In the genomic region with DNA sequence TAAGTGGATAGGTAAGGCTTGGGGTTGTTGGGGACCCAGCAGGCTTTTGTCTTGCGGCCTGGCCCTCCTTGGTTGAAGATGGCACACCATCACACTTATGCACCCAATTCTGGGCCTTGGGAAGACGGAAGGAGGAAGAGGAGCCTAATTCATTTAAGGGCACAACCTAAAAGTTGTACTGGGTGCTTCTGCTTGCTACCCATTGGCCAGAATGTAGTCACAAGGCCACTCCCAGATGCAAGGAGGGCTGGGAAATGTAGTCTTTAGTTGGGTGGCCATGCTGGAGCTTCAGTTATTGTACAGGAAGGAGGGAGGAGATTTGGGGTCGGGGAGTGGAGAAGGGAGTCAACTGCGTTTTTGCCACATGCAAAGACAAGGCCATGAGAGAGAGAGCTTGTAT, we compare ENCODE assay signal across 13 cellular contexts.
DNase-seq lines count a peak whose midpoint lies in the region; ATAC-seq and TF ChIP-seq lines count a peak whose summit lies in the region.
"Had no signal": no experiment of that assay in that cellular context is flagged by ENCODE, and none has a peak within 500 bp of the region (broad histone marks: within the 10 kb centered on the region; RNA-seq: fewer than 3 reads in every experiment).

No MANE protein-coding gene starts in this region.

- no peaks in the 10 kb centered on the region for H4K20me1 ChIP-seq in HCT116 (ENCODE audit: insufficient read depth)

- peak; percentile 39 for DNase-seq in AG08396 (ENCODE audit: low spot score)
- DNase-seq in HCT116 (ENCODE audit: low read depth, low spot score), result no peak
- DNase-seq in SK-N-DZ (ENCODE audit: low spot score), result peak; percentile 42
- peak; percentile 41 for DNase-seq in fibroblast of villous mesenchyme (ENCODE audit: low read depth)
- no peak for DNase-seq in stimulated activated naive CD4-positive, alpha-beta T cell treated with Interleukin-2 at 50 U/mL for 16 hours (lab: John Stamatoyannopoulos, UW)
- no peak for DNase-seq in T-helper 9 cell
- DNase-seq in activated naive CD4-positive, alpha-beta T cell treated with anti-CD3 and anti-CD28 coated beads, Interleukin-2, amount 10 ng/mL, durations not matched to agents 7 days and 5 days, result no peak
- DNase-seq: activated B cell treated with CpG ODN at 0.5 μM for 24 hours; adrenal gland; CD8-positive, alpha-beta T cell; foreskin melanocyte had no signal

- no peak overlapping the region for H3K27ac ChIP-seq in HCT116 (ENCODE audit: low read depth, low read length)

- POLR2A ChIA-PET in HCT116 (lab: Charles Lee), result no interaction called here

- no peaks in the 10 kb centered on the region for H3K4me1 Mint-ChIP-seq in activated naive CD4-positive, alpha-beta T cell treated with anti-CD3 and anti-CD28 coated beads, Interleukin-2, amount 10 ng/mL, durations not matched to agents 7 days and 5 days
- H3K4me1 Mint-ChIP-seq: activated B cell treated with CpG ODN at 0.5 μM for 24 hours had no signal

- H3K9me3 ChIP-seq in HCT116 (ENCODE audit: control insufficient read depth in 1 of 2, insufficient read depth in 1 of 2, low read depth in 1 of 2, low read length in 2 of 2), result no peaks in the 10 kb centered on the region
- H3K9me3 ChIP-seq: adrenal gland had no signal

- no peaks in the 10 kb centered on the region for H3K9me3 Mint-ChIP-seq in activated naive CD4-positive, alpha-beta T cell treated with anti-CD3 and anti-CD28 coated beads, Interleukin-2, amount 10 ng/mL, durations not matched to agents 7 days and 5 days
- H3K9me3 Mint-ChIP-seq: CD8-positive, alpha-beta T cell had no signal

- CTCF ChIA-PET in HCT116 (lab: Charles Lee), result interaction anchor here (1.5 kb wide), 1 partner anchor 18 kb away, joined by 5 read pairs; no protein-coding TSS in a partner anchor
- CTCF ChIA-PET in activated naive CD4-positive, alpha-beta T cell treated with anti-CD3 and anti-CD28 coated beads, Interleukin-2, amount 10 ng/mL, durations not matched to agents 7 days and 5 days (lab: Charles Lee), result interaction anchor here (1.1 to 2.9 kb wide), 3 partner anchors 16 to 29 kb away, joined by 3 to 12 read pairs (median 3); no protein-coding TSS in a partner anchor

- H3K27me3 Mint-ChIP-seq in activated naive CD4-positive, alpha-beta T cell treated with anti-CD3 and anti-CD28 coated beads, Interleukin-2, amount 10 ng/mL, durations not matched to agents 7 days and 5 days, result peaks cover 47% of the 10 kb centered on the region

- peak; percentile 97 for ATAC-seq in HCT116
- no peak for ATAC-seq in GM19397 (IDR thresholded peaks at IDR 0.05; ENCODE audit: unreplicated experiment)
- ATAC-seq: CD8-positive, alpha-beta T cell had no signal

- BruUV-seq in HCT116 (replicated peaks; lab: Mats Ljungman, UMichigan), result no TSS peak

- H3K27ac Mint-ChIP-seq in activated naive CD4-positive, alpha-beta T cell treated with anti-CD3 and anti-CD28 coated beads, Interleukin-2, amount 10 ng/mL, durations not matched to agents 7 days and 5 days, result no peak overlapping the region
- H3K27ac Mint-ChIP-seq: activated B cell treated with CpG ODN at 0.5 μM for 24 hours; CD8-positive, alpha-beta T cell had no signal

- H3K9ac ChIP-seq in HCT116 (ENCODE audit: low read length), result no peak overlapping the region

- H3K36me3 Mint-ChIP-seq in activated naive CD4-positive, alpha-beta T cell treated with anti-CD3 and anti-CD28 coated beads, Interleukin-2, amount 10 ng/mL, durations not matched to agents 7 days and 5 days, result no peaks in the 10 kb centered on the region
- H3K36me3 Mint-ChIP-seq: CD8-positive, alpha-beta T cell had no signal

- no peak overlapping the region for H3K4me2 ChIP-seq in HCT116 (ENCODE audit: low read length)

- TF ChIP-seq CTCF in HCT116 (IDR thresholded peaks at IDR 0.05 in 2 of 3, conservative IDR thresholded peaks at IDR 0.05 in 1 of 3; ENCODE audit: borderline replicate concordance in 1 of 3, insufficient read depth in 1 of 3, low read depth in 2 of 3, low read length in 2 of 3), result no peak
- no peak for TF ChIP-seq CTCF in fibroblast of villous mesenchyme (IDR thresholded peaks at IDR 0.05; ENCODE audit: insufficient read depth, low read depth, low read length)

- no peaks in the 10 kb centered on the region for H3K36me3 ChIP-seq in HCT116 (ENCODE audit: control insufficient read depth in 1 of 2, insufficient read depth in 2 of 2, low read length in 2 of 2)
- H3K36me3 ChIP-seq: adrenal gland had no signal

- no peaks in the 10 kb centered on the region for H3K9me2 ChIP-seq in HCT116 (ENCODE audit: insufficient read depth)

- no peak overlapping the region for H2AFZ ChIP-seq in HCT116 (ENCODE audit: low read depth, low read length, poor library complexity, severe bottlenecking)

- H3K4me1 ChIP-seq in HCT116 (ENCODE audit: control insufficient read depth in 1 of 2, insufficient read depth in 2 of 2, low read length in 2 of 2), result peaks cover 0 to 6% of the 10 kb centered on the region in 2 experiments; a peak in 1 of 4 replicates

- RAD21 ChIA-PET in HCT116 (lab: Charles Lee; ENCODE audit: low non-redundant PET in 1 of 2, low total read pairs in 2 of 2, uncharacterized antibody in 2 of 2, unreplicated experiment in 2 of 2), result no interaction called here

- H3K79me2 ChIP-seq in HCT116 (ENCODE audit: insufficient read depth, low read length), result no peaks in the 10 kb centered on the region

- H3K27me3 ChIP-seq in HCT116 (ENCODE audit: insufficient read depth, low read length), result no peaks in the 10 kb centered on the region
- H3K27me3 ChIP-seq: adrenal gland had no signal

- H3K4me3 Mint-ChIP-seq in activated naive CD4-positive, alpha-beta T cell treated with anti-CD3 and anti-CD28 coated beads, Interleukin-2, amount 10 ng/mL, durations not matched to agents 7 days and 5 days, result no peak overlapping the region
- H3K4me3 Mint-ChIP-seq: activated B cell treated with CpG ODN at 0.5 μM for 24 hours; CD8-positive, alpha-beta T cell; nephron had no signal

- intact Hi-C loops in HCT116 (cut with micrococcal nuclease), result no loop called here

- no peak for TF ChIP-seq RAD21 in HCT116 (IDR thresholded peaks at IDR 0.05; ENCODE audit: low read depth)

- no peak overlapping the region for H3K4me3 ChIP-seq in HCT116 (replicated peaks in 1 of 2; ENCODE audit: low read depth in 1 of 2, low read length in 2 of 2)
- H3K4me3 ChIP-seq in fibroblast of villous mesenchyme (ENCODE audit: low read depth, low read length), result no peak overlapping the region
- H3K4me3 ChIP-seq: adrenal gland had no signal

- TF ChIP-seq POLR2A in HCT116 (IDR thresholded peaks at IDR 0.05; ENCODE audit: borderline replicate concordance, extremely low read depth, insufficient read depth, insufficient read length), result no peak

TF ChIP-seq in HCT116, 20 proteins besides CTCF, POLR2A, EP300 and RAD21:
- TF ChIP-seq ELF1 (IDR thresholded peaks at IDR 0.05; ENCODE audit: borderline replicate concordance, low read depth) (no peak), SP1 (IDR thresholded peaks at IDR 0.05; ENCODE audit: low read depth) (peak; percentile 51; the same call in 1 of the 2 replicates), EZH2 (IDR thresholded peaks at IDR 0.05) (no peak), FOSL1 (IDR thresholded peaks at IDR 0.05; ENCODE audit: low read depth) (no peak), YY1 (IDR thresholded peaks at IDR 0.05; ENCODE audit: extremely low read depth, insufficient replicate concordance, low read depth, low read length) (peak; percentile 89)
- TF ChIP-seq, protein P1, sequence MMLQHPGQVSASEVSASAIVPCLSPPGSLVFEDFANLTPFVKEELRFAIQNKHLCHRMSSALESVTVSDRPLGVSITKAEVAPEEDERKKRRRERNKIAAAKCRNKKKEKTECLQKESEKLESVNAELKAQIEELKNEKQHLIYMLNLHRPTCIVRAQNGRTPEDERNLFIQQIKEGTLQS (IDR thresholded peaks at IDR 0.05), result no peak

Comparison
In these comparisons a context has a peak if more than half of its experiments do, and no peak if none do; other contexts are left out.
1. DNase-seq: peak in AG08396 (single experiment), SK-N-DZ (single experiment) and fibroblast of villous mesenchyme (single experiment); none in HCT116 (single experiment), stimulated activated naive CD4-positive, alpha-beta T cell treated with Interleukin-2 at 50 U/mL for 16 hours (single experiment), T-helper 9 cell (single experiment) and activated naive CD4-positive, alpha-beta T cell treated with anti-CD3 and anti-CD28 coated beads, Interleukin-2, amount 10 ng/mL, durations not matched to agents 7 days and 5 days (single experiment).